ENCODE assay signal across 9 cellular contexts in the genomic region with DNA sequence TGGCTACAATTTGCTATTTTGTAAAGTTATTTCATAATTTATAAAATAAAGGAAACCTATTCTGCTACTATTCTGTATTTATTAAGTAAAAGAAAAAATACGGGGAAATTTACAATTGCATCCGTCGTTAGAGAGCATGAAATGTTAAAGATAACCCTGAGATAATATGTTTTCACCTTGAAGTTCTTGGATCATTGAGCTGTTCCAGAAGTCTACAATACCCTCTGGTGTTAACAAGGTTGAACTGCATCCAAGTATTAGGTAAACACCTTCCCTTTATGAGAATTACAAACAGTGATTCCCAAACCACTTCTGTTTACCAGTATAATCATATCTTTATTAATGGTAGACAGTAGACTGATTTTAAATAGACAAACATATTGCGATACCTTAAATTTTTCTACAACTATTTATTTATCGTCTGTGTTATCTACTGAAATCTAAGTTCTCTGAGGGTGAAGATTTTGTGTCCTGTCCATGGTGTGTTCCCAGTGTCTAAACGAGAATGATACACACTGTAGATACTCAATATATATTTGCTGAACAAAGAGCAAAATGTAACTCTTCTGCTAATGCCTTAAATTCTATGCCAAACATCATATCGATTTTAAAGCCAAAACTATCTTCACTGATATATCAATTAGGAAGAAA. TPM values are rescaled to one million over a fixed set of nuclear protein-coding genes. Genes with fewer than 3 reads are reported as not detected.
DNase-seq lines count a peak whose midpoint lies in the region; ATAC-seq, FAIRE-seq and TF ChIP-seq lines count a peak whose summit lies in the region.
"Had no signal": no experiment of that assay in that cellular context is flagged by ENCODE, and none has a peak within 500 bp of the region (broad histone marks: within the 10 kb centered on the region; RNA-seq: fewer than 3 reads in every experiment).

No MANE protein-coding gene starts in this region.

- peak; percentile 66 to 76; a peak in 3 of 6 replicates for ATAC-seq in A549
- ATAC-seq in HG02763 (IDR thresholded peaks at IDR 0.05; ENCODE audit: unreplicated experiment): peak; percentile 73

- H3K9me3 ChIP-seq in A549 (no peaks in the 10 kb centered on the region), WERI-Rb-1 (ENCODE audit: severe bottlenecking) (no peaks in the 10 kb centered on the region), testis (no peaks in the 10 kb centered on the region)
- H3K9me3 ChIP-seq: thoracic aorta had no signal

- no peak overlapping the region for H3K4me2 ChIP-seq in A549

- CTCF ChIA-PET in A549 (lab: Yijun Ruan, JAX): interaction anchor here (5.0 kb wide), 1 partner anchor 250 kb away, joined by 27 read pairs; no protein-coding TSS in a partner anchor

- intact Hi-C loops in testis (cut with DNase I; ENCODE audit: low total_unique reads): no loop called here

- TF ChIP-seq EP300 in A549 (IDR thresholded peaks at IDR 0.05): no peak

- peak; percentile 62 to 65 for TF ChIP-seq RAD21 in A549 (conservative IDR thresholded peaks at IDR 0.05 in 1 of 2, IDR thresholded peaks at IDR 0.05 in 1 of 2)

- FAIRE-seq in A549 (lab: Jason Lieb, UNC): peak; percentile 46

- in situ Hi-C loops in GM13976 (cut with MboI; ENCODE audit: low sequenced_read_pairs, unreplicated experiment): loop anchor here (25.0 kb wide), 1 partner anchor 244 kb away; no protein-coding TSS in a partner anchor

- TF ChIP-seq CTCF in A549 (IDR thresholded peaks at IDR 0.05) (peak; percentile 57), GM13976 (IDR thresholded peaks at IDR 0.05; ENCODE audit: borderline replicate concordance, control extremely low read depth, extremely low read depth, insufficient read depth, missing control alignments) (peak; percentile 57), WERI-Rb-1 (IDR thresholded peaks at IDR 0.05; ENCODE audit: low read depth, low read length) (peak; percentile 29; the same call in 1 of the 2 replicates), testis (IDR thresholded peaks at IDR 0.05) (no peak)

- H3K4me1 ChIP-seq in A549: no peaks in the 10 kb centered on the region
- no peaks in the 10 kb centered on the region for H3K4me1 ChIP-seq in testis

- POLR2A ChIA-PET in A549 (lab: Yijun Ruan, JAX): no interaction called here

- H3K27me3 ChIP-seq in WERI-Rb-1 (ENCODE audit: insufficient read depth, low read depth, severe bottlenecking): no peaks in the 10 kb centered on the region
- no peaks in the 10 kb centered on the region for H3K27me3 ChIP-seq in testis

- H3K27ac ChIP-seq in A549 (no peak overlapping the region), WERI-Rb-1 (no peak overlapping the region), testis (no peak overlapping the region)
- H3K27ac ChIP-seq: thoracic aorta had no signal

- DNase-seq in A549 (ENCODE audit: low read depth in 1 of 2, low spot score in 1 of 2) (peak; percentile 2 to 46), GM13976 (ENCODE audit: low spot score) (peak; percentile 32), NCI-H1105 treated with DMSO at 0.1 percent for 48 hours (lab: John Stamatoyannopoulos, UW) (peak; percentile 59), WERI-Rb-1 (no peak), kidney glomerular epithelial cell (lab: John Stamatoyannopoulos, UW) (peak; percentile 36), testis (no peak)
- DNase-seq in activated CD8-positive, alpha-beta memory T cell treated with anti-CD3 and anti-CD28 coated beads, Interleukin-2, amount 50 U/mL, for 4 hours: no peak

- TF ChIP-seq POLR2A in A549 (IDR thresholded peaks at IDR 0.05; ENCODE audit: low read length) (no peak), testis (IDR thresholded peaks at IDR 0.05) (no peak)

- 35% methylated on average over 7 of the region's 7 CpGs for whole genome bisulfite sequencing in A549 (ENCODE audit: missing lambda C conversion rate)
- WGBS in testis, 2 donors: 60 to 65% methylated on average over 7 of the region's 7 CpGs

- no peaks in the 10 kb centered on the region for H3K36me3 ChIP-seq in WERI-Rb-1
- no peaks in the 10 kb centered on the region for H3K36me3 ChIP-seq in testis (ENCODE audit: low read depth, missing control alignments)
- H3K36me3 ChIP-seq: thoracic aorta had no signal

- H3K4me3 ChIP-seq in A549 (no peak overlapping the region), WERI-Rb-1 (ENCODE audit: low read depth, low read length) (no peak overlapping the region), testis (no peak overlapping the region)
- H3K4me3 ChIP-seq: thoracic aorta had no signal

TF ChIP-seq in A549, 52 proteins besides CTCF, POLR2A, EP300 and RAD21:
- TF ChIP-seq SMC3 (IDR thresholded peaks at IDR 0.05) (peak; percentile 52; the same call in 2 of the 3 replicates), BHLHE40 (IDR thresholded peaks at IDR 0.05; ENCODE audit: low read depth, low read length) (no peak)

RNA-seq across cellular contexts. Expression of gene TBC1D32, which starts 28.2 kb away (rescaled TPM):
- polyA plus RNA-seq in A549 (2011; rRNA removed) (4.4 TPM in 2 replicates), A549 (2017; fragmentation: RNase III; extraction: RNeasy Plus Mini Kit Qiagen cat#74134 plus additional on column Dnase treatment) (2.1 to 2.6 TPM (median 2.1 TPM) in 3 replicates), testis (ENCODE audit: insufficient read depth, low read depth, low replicate concordance) (9.3 TPM)
- polyA plus RNA-seq in A549 (2012; cell fraction: cytosol; rRNA removed): 0.71 TPM in 2 replicates
- polyA plus RNA-seq in A549 (2012; cell fraction: nucleus; rRNA removed): 1.8 and 3.0 TPM in 2 replicates
- polyA minus RNA-seq in A549 (2011; rRNA and poly(A)+ RNA removed): 4.2 and 4.6 TPM in 2 replicates
- total RNA-seq in testis: 10 to 100 TPM; 22.1 to 37.4 TPM

Comparison
In these comparisons a context has a peak if more than half of its experiments do, and no peak if none do; other contexts are left out.
1. DNase-seq: peak in A549 (2 of 2), GM13976 (single experiment), NCI-H1105 treated with DMSO at 0.1 percent for 48 hours (single experiment) and kidney glomerular epithelial cell (single experiment); none in WERI-Rb-1 (single experiment), testis (single experiment) and activated CD8-positive, alpha-beta memory T cell treated with anti-CD3 and anti-CD28 coated beads, Interleukin-2, amount 50 U/mL, for 4 hours (single experiment).
2. CTCF ChIP-seq: peak in A549 (single experiment), GM13976 (single experiment) and WERI-Rb-1 (single experiment); none in testis (0 of 3).